Comparison of ENCODE assay signal across 13 cellular contexts in genomic region chr11:118084247-118084646, GRCh38. TPM values are rescaled to one million over a fixed set of nuclear protein-coding genes. Genes with fewer than 3 reads are reported as not detected.
DNase-seq lines count a peak whose midpoint lies in the region; ATAC-seq, FAIRE-seq and TF ChIP-seq lines count a peak whose summit lies in the region.
"Had no signal": no experiment of that assay in that cellular context is flagged by ENCODE, and none has a peak within 500 bp of the region (broad histone marks: within the 10 kb centered on the region; RNA-seq: fewer than 3 reads in every experiment).

No MANE protein-coding gene starts in this region.

- TF ChIP-seq CTCF in pancreas (IDR thresholded peaks at IDR 0.05) (no peak), suprapubic skin (IDR thresholded peaks at IDR 0.05) (no peak), RWPE1 (conservative IDR thresholded peaks at IDR 0.05; ENCODE audit: low read depth) (no peak)

- no peak for TF ChIP-seq EP300 in suprapubic skin (IDR thresholded peaks at IDR 0.05)

- CTCF ChIA-PET in RWPE1 (lab: Yijun Ruan, JAX) = no interaction called here

- H3K36me3 ChIP-seq in pancreas (no peaks in the 10 kb centered on the region), suprapubic skin (no peaks in the 10 kb centered on the region)

- no peak overlapping the region for H3K4me3 ChIP-seq in pancreas
- no peak overlapping the region for H3K4me3 ChIP-seq in suprapubic skin

- ATAC-seq in pancreas (peak in 3 of 4 donors; percentile 27 to 57 (median 31)), HG03175 (IDR thresholded peaks at IDR 0.05; ENCODE audit: unreplicated experiment) (no peak)
- no peak for ATAC-seq in activated naive CD4-positive, alpha-beta T cell treated with anti-CD3 and anti-CD28 coated beads, Interleukin-2, amount 50 U/mL, for 72 hours
- ATAC-seq: CD8-positive, alpha-beta T cell had no signal

- H3K27me3 ChIP-seq in pancreas = no peaks in the 10 kb centered on the region
- H3K27me3 ChIP-seq in suprapubic skin = peaks cover 17% of the 10 kb centered on the region

- 34 to 42% methylated on average over 4 of the region's 4 CpGs for WGBS in pancreas, 2 donors
- 18% methylated on average over 4 of the region's 4 CpGs for WGBS in suprapubic skin

- no peak for TF ChIP-seq POLR2A in suprapubic skin (IDR thresholded peaks at IDR 0.05)

- peaks cover 21 to 30% of the 10 kb centered on the region in 2 donors for H3K36me3 Mint-ChIP-seq in activated naive CD4-positive, alpha-beta T cell treated with anti-CD3 and anti-CD28 coated beads, Interleukin-2, amount 50 U/mL, for 72 hours

- intact Hi-C loops in head of caudate nucleus (cut with DNase I) (no loop called here), pancreas (cut with DNase I) (no loop called here)

- H3K9me3 Mint-ChIP-seq in activated naive CD4-positive, alpha-beta T cell treated with anti-CD3 and anti-CD28 coated beads, Interleukin-2, amount 50 U/mL, for 72 hours = peaks cover 16 to 29% of the 10 kb centered on the region in 2 donors

- POLR2A ChIA-PET in RWPE1 (lab: Yijun Ruan, JAX; ENCODE audit: low non-redundant PET) = no interaction called here

- H3K27ac ChIP-seq in pancreas (no peak overlapping the region), suprapubic skin (no peak overlapping the region), RWPE1 (no peak overlapping the region)
- H3K27ac ChIP-seq: parathyroid adenoma had no signal

- H3K4me1 ChIP-seq in pancreas (no peaks in the 10 kb centered on the region), suprapubic skin (peaks cover 18% of the 10 kb centered on the region)
- H3K4me1 ChIP-seq: parathyroid adenoma had no signal

- no peak overlapping the region for H3K27ac Mint-ChIP-seq in activated naive CD4-positive, alpha-beta T cell treated with anti-CD3 and anti-CD28 coated beads, Interleukin-2, amount 50 U/mL, for 72 hours
- H3K27ac Mint-ChIP-seq: activated B cell treated with CpG ODN at 0.5 μM for 24 hours; CD8-positive, alpha-beta T cell had no signal

- DNase-seq in GF-D8 (lab: John Stamatoyannopoulos, UW) (peak; percentile 99), RKO (ENCODE audit: low spot score) (peak; percentile 26), head of caudate nucleus (peak in 22 of 42 donors; percentile 34 to 81 (median 46)), pancreas (no peak), suprapubic skin (ENCODE audit: low spot score in 2 of 2) (no peak), RWPE1 (ENCODE audit: low spot score) (no peak)
- DNase-seq in activated naive CD4-positive, alpha-beta T cell treated with anti-CD3 and anti-CD28 coated beads, Interleukin-2, amount 50 U/mL, for 72 hours (ENCODE audit: low spot score in 2 of 2) = no peak
- DNase-seq: activated B cell treated with CpG ODN at 0.5 μM for 24 hours; activated effector memory CD4-positive, alpha-beta T cell treated with Interleukin-2 at 50 U/mL for 16 hours; CD8-positive, alpha-beta T cell had no signal

- H3K9me3 ChIP-seq in pancreas = no peaks in the 10 kb centered on the region
- H3K9me3 ChIP-seq in suprapubic skin = no peaks in the 10 kb centered on the region

- no peak for FAIRE-seq in pancreas (lab: Jason Lieb, UNC)

RNA-seq across cellular contexts. Expression of gene SMIM35, which starts 2.5 kb away (rescaled TPM):
- total RNA-seq in pancreas = not detected
- polyA plus RNA-seq in pancreas = under 1 TPM in 1 of 2 donors, not detected in 1; 0.02 TPM
- not detected for total RNA-seq in activated naive CD4-positive, alpha-beta T cell treated with anti-CD3 and anti-CD28 coated beads, Interleukin-2, amount 50 U/mL, for 72 hours
- total RNA-seq in suprapubic skin = not detected
- total RNA-seq: LHCN-M2 had no signal

RNA-seq across cellular contexts. Expression of gene TMPRSS4, which starts 7.4 kb away (rescaled TPM):
- total RNA-seq in pancreas (1 to 10 TPM in 1 of 6 donors, under 1 TPM in 3, not detected in 2; 0.39 to 2.2 (median 0.65) TPM), suprapubic skin (10 to 100 TPM in 1 of 4 donors, 1 to 10 TPM in 3; 1.6 to 17.0 (median 2.4) TPM)
- under 1 TPM in 1 of 2 donors, not detected in 1; 0.15 TPM for polyA plus RNA-seq in pancreas
- total RNA-seq in activated naive CD4-positive, alpha-beta T cell treated with anti-CD3 and anti-CD28 coated beads, Interleukin-2, amount 50 U/mL, for 72 hours = not detected
- total RNA-seq: activated B cell treated with CpG ODN at 0.5 μM for 24 hours; CD8-positive, alpha-beta T cell; LHCN-M2 had no signal

Comparison
In these comparisons a context has a peak if more than half of its experiments do, and no peak if none do; other contexts are left out.
1. DNase-seq: peak in GF-D8 (single experiment), RKO (single experiment) and head of caudate nucleus (22 of 42); none in pancreas (0 of 6), activated naive CD4-positive, alpha-beta T cell treated with anti-CD3 and anti-CD28 coated beads, Interleukin-2, amount 50 U/mL, for 72 hours (0 of 2), suprapubic skin (0 of 2) and RWPE1 (single experiment).
2. ATAC-seq: peak in pancreas (3 of 4); none in HG03175 (single experiment) and activated naive CD4-positive, alpha-beta T cell treated with anti-CD3 and anti-CD28 coated beads, Interleukin-2, amount 50 U/mL, for 72 hours (0 of 2).